In the genomic region with DNA sequence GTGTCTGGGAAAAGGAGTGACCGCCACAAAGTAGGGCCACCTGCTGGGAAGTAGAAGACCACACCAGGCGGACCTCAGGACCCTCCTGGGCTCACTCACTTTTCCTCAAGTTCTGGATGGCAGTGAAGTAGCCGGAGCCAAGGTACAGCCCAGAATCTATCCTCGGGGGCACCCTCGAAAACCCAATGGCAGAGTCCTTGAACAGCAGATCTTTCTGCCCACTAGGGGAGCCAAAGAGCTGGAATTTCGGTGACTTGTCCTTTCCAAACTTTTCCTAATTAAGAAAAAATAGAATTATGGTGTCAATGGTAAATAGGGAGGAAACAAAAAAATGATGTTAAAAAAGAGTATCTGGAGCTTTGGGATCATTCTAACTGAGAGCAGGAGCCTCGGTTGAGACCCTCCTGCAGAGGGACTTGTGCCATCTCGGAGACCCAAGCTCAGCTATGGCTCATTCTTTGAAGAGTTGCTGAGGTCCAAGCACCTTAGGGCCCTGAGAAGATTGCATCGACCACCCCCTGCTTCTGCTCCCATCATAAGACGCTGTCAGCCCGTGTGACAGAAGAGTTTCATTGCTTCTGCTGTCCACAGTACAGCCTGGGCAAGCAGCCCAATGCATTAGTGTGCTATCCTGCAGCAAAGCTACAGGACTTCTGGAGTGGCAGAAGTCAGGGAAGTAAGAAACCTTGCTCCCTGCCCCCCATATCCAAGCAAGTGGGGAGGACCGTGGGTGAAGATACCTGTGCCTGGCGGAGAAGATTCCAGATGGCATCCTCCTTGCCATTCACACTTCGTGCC, we compare ENCODE assay signal across 10 cellular contexts. TPM values are rescaled to one million over a fixed set of nuclear protein-coding genes. Genes with fewer than 3 reads are reported as not detected.
DNase-seq lines count a peak whose midpoint lies in the region; ATAC-seq and TF ChIP-seq lines count a peak whose summit lies in the region.
"Had no signal": no experiment of that assay in that cellular context is flagged by ENCODE, and none has a peak within 500 bp of the region (broad histone marks: within the 10 kb centered on the region; RNA-seq: fewer than 3 reads in every experiment).

No MANE protein-coding gene starts in this region.

- H3K4me3 ChIP-seq in GM23338 (no peak overlapping the region), adipocyte (ENCODE audit: low read length) (no peak overlapping the region)

- no peak overlapping the region for H3K9ac ChIP-seq in adipocyte (ENCODE audit: low read length)

- peak; percentile 65 to 80 for TF ChIP-seq CTCF in GM23338 (conservative IDR thresholded peaks at IDR 0.05; ENCODE audit: low read depth in 2 of 2)

- 0 out of 2 replicates have a peak overlapping the region, but pooled peaks have one; percentile 32 for H2AFZ ChIP-seq in GM23338

- H3F3A ChIP-seq in GM23338 (replicated peaks; ENCODE audit: low read depth), result no peaks in the 10 kb centered on the region

- no peaks in the 10 kb centered on the region for H3K9me3 Mint-ChIP-seq in GM23338
- no peaks in the 10 kb centered on the region for H3K9me3 Mint-ChIP-seq in activated T-cell treated with anti-CD3 and anti-CD28 coated beads, Interleukin-2, amount 50 U/mL, for 4 hours
- H3K9me3 Mint-ChIP-seq: naive thymus-derived CD8-positive, alpha-beta T cell had no signal

- no peaks in the 10 kb centered on the region for H3K36me3 Mint-ChIP-seq in GM23338 (ENCODE audit: low read depth)
- H3K36me3 Mint-ChIP-seq in activated T-cell treated with anti-CD3 and anti-CD28 coated beads, Interleukin-2, amount 50 U/mL, for 4 hours (ENCODE audit: insufficient read depth), result no peaks in the 10 kb centered on the region
- H3K36me3 Mint-ChIP-seq: naive thymus-derived CD8-positive, alpha-beta T cell had no signal

- no peaks in the 10 kb centered on the region for H3K4me1 ChIP-seq in GM23338 (ENCODE audit: insufficient read depth)
- no peaks in the 10 kb centered on the region for H3K4me1 ChIP-seq in adipocyte (ENCODE audit: control insufficient read depth, insufficient read depth, low read length)

- H3K9me3 ChIP-seq in adipocyte (ENCODE audit: control insufficient read depth, low read length), result no peaks in the 10 kb centered on the region

- no peaks in the 10 kb centered on the region for H3K4me1 Mint-ChIP-seq in GM23338
- no peaks in the 10 kb centered on the region for H3K4me1 Mint-ChIP-seq in activated T-cell treated with anti-CD3 and anti-CD28 coated beads, Interleukin-2, amount 50 U/mL, for 4 hours (ENCODE audit: low read depth)

- H3K27me3 ChIP-seq in GM23338 (ENCODE audit: insufficient read depth), result no peaks in the 10 kb centered on the region
- peaks cover 62% of the 10 kb centered on the region for H3K27me3 ChIP-seq in adipocyte (replicated peaks; ENCODE audit: control insufficient read depth, insufficient read depth, low read length)

- no peaks in the 10 kb centered on the region for H4K20me1 ChIP-seq in GM23338 (replicated peaks; ENCODE audit: insufficient read depth)

- H3K79me2 ChIP-seq in GM23338 (replicated peaks; ENCODE audit: insufficient read depth), result no peaks in the 10 kb centered on the region

- no peak overlapping the region for H3K27ac Mint-ChIP-seq in GM23338
- H3K27ac Mint-ChIP-seq: naive thymus-derived CD8-positive, alpha-beta T cell had no signal

- no peak overlapping the region for H3K4me2 ChIP-seq in GM23338

- H3K27ac ChIP-seq in GM23338 (ENCODE audit: low read depth), result no peak overlapping the region

- H3K36me3 ChIP-seq in GM23338 (ENCODE audit: insufficient read depth) (no peaks in the 10 kb centered on the region), adipocyte (ENCODE audit: control insufficient read depth, insufficient read depth, low read length, severe bottlenecking) (no peaks in the 10 kb centered on the region)

- DNase-seq in AML-193 (lab: John Stamatoyannopoulos, UW) (peak; percentile 13 to 16), GM23338 (ENCODE audit: low spot score) (peak; percentile 74), adipocyte (ENCODE audit: low read depth) (peak; percentile 28), left lobe of liver (ENCODE audit: low spot score) (no peak), NCI-H1105 treated with DMSO at 0.1 percent for 48 hours (lab: John Stamatoyannopoulos, UW) (no peak), NCI-H1417 (lab: John Stamatoyannopoulos, UW) (no peak)
- no peak for DNase-seq in activated T-cell treated with anti-CD3 and anti-CD28 coated beads, Interleukin-2, amount 50 U/mL, for 4 hours
- DNase-seq: naive thymus-derived CD8-positive, alpha-beta T cell had no signal

- ATAC-seq in GM23338 (peak; percentile 82), left lobe of liver (peak; percentile 41), GM19023 (IDR thresholded peaks at IDR 0.05; ENCODE audit: unreplicated experiment) (no peak)
- no peak for ATAC-seq in activated T-cell treated with anti-CD3 and anti-CD28 coated beads, Interleukin-2, amount 50 U/mL, for 4 hours
- ATAC-seq: naive thymus-derived CD8-positive, alpha-beta T cell had no signal

- no peak overlapping the region for H3K4me3 Mint-ChIP-seq in GM23338
- H3K4me3 Mint-ChIP-seq in activated T-cell treated with anti-CD3 and anti-CD28 coated beads, Interleukin-2, amount 50 U/mL, for 4 hours, result no peak overlapping the region
- H3K4me3 Mint-ChIP-seq: naive thymus-derived CD8-positive, alpha-beta T cell had no signal

- peaks cover 7% of the 10 kb centered on the region for H3K27me3 Mint-ChIP-seq in GM23338 (ENCODE audit: insufficient read depth, low read depth, poor library complexity)
- H3K27me3 Mint-ChIP-seq in activated T-cell treated with anti-CD3 and anti-CD28 coated beads, Interleukin-2, amount 50 U/mL, for 4 hours (ENCODE audit: low read depth), result peaks cover 7% of the 10 kb centered on the region

- no peaks in the 10 kb centered on the region for H3K9me2 ChIP-seq in GM23338 (ENCODE audit: insufficient read depth)

TF ChIP-seq in GM23338, 12 proteins besides CTCF, POLR2A, EP300 and RAD21:
- TF ChIP-seq STAT1 (IDR thresholded peaks at IDR 0.05; ENCODE audit: unreplicated experiment) (no peak), EZH2 (IDR thresholded peaks at IDR 0.05; ENCODE audit: low read depth, unreplicated experiment) (no peak), ZNF331 (CRISPR knock-in tag; IDR thresholded peaks at IDR 0.05; ENCODE audit: low read depth) (no peak), EZH2phosphoT487 (IDR thresholded peaks at IDR 0.05; ENCODE audit: unreplicated experiment) (no peak), JUNB (IDR thresholded peaks at IDR 0.05; ENCODE audit: unreplicated experiment) (no peak)
TF ChIP-seq in GM23338: peak in this region for 0.

RNA-seq across cellular contexts. Expression of gene LTF, which starts 14.8 kb away (rescaled TPM):
- 1.3 and 3.5 TPM in 2 replicates for total RNA-seq in GM23338 (2014; rRNA removed; shearing (Covaris generic))
- 0.73 and 0.89 TPM in 2 replicates for polyA plus RNA-seq in GM23338 (2016; fragmentation: Nextera tagmentation; extraction: Ambion mirVana)
- total RNA-seq in left lobe of liver, result 1.7 TPM
- not detected for total RNA-seq in activated T-cell treated with anti-CD3 and anti-CD28 coated beads, Interleukin-2, amount 50 U/mL, for 4 hours
- total RNA-seq: naive thymus-derived CD8-positive, alpha-beta T cell; T-helper 1 cell treated with Interleukin-12 subunit alpha and Interleukin-12 subunit beta and Interleukin-4 antibody, amounts not matched to agents 30 ng/mL and 1 ng/mL, for 36 hours had no signal
- polyA plus RNA-seq: naive thymus-derived CD8-positive, alpha-beta T cell had no signal

RNA-seq across cellular contexts. Expression of gene CCRL2, which starts 42.9 kb away (rescaled TPM):
- total RNA-seq in GM23338 (2014; rRNA removed; shearing (Covaris generic)), result not detected in 2 replicates
- not detected in 2 replicates for polyA plus RNA-seq in GM23338 (2016; fragmentation: Nextera tagmentation; extraction: Ambion mirVana)
- total RNA-seq in left lobe of liver, result 0.55 TPM
- 1 to 10 TPM in 1 of 3 donors, under 1 TPM in 2; 0.43 to 1.3 (median 0.76) TPM for total RNA-seq in activated T-cell treated with anti-CD3 and anti-CD28 coated beads, Interleukin-2, amount 50 U/mL, for 4 hours

RNA-seq across cellular contexts. Expression of gene RTP3, which starts 47.8 kb away (rescaled TPM):
- total RNA-seq in GM23338 (2014; rRNA removed; shearing (Covaris generic)), result 0.97 TPM in 1 of 2 replicates, not detected in the other
- polyA plus RNA-seq in GM23338 (2016; fragmentation: Nextera tagmentation; extraction: Ambion mirVana), result 0.16 TPM in 1 of 2 replicates, not detected in the other
- total RNA-seq in left lobe of liver, result 28.6 TPM
- total RNA-seq in activated T-cell treated with anti-CD3 and anti-CD28 coated beads, Interleukin-2, amount 50 U/mL, for 4 hours, result not detected
- total RNA-seq: naive thymus-derived CD8-positive, alpha-beta T cell; T-helper 1 cell treated with Interleukin-12 subunit alpha and Interleukin-12 subunit beta and Interleukin-4 antibody, amounts not matched to agents 30 ng/mL and 1 ng/mL, for 36 hours had no signal
- polyA plus RNA-seq: naive thymus-derived CD8-positive, alpha-beta T cell had no signal

Comparison
In these comparisons a context has a peak if more than half of its experiments do, and no peak if none do; other contexts are left out.
1. DNase-seq: peak in AML-193 (2 of 2), GM23338 (single experiment) and adipocyte (single experiment); none in left lobe of liver (single experiment), NCI-H1105 treated with DMSO at 0.1 percent for 48 hours (single experiment), activated T-cell treated with anti-CD3 and anti-CD28 coated beads, Interleukin-2, amount 50 U/mL, for 4 hours (single experiment) and NCI-H1417 (0 of 3).
2. ATAC-seq: peak in GM23338 (single experiment) and left lobe of liver (single experiment); none in GM19023 (single experiment) and activated T-cell treated with anti-CD3 and anti-CD28 coated beads, Interleukin-2, amount 50 U/mL, for 4 hours (0 of 2).